In the genomic region with DNA sequence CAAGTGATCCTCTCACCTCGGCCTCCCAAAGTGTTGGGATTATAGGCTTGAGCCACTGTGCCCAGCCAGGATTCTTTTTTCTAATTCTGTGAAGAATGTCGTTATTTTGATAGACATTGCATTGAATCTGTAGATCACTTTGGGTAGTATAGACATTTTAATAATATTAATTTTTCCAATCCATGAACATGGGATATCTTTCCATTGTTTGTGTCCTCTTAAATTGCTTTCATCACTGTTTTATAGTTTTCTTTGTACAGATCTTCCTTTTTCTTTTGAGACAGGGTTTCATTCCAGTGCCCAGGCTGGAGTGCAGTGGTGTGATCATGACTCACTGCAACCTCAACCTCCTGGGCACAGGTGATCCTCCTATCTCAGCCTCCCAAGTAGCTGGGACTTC, we compare ENCODE assay signal across 8 cellular contexts. TPM values are rescaled to one million over a fixed set of nuclear protein-coding genes. Genes with fewer than 3 reads are reported as not detected.
"Had no signal": no experiment of that assay in that cellular context is flagged by ENCODE, and none has a peak within 500 bp of the region (broad histone marks: within the 10 kb centered on the region; RNA-seq: fewer than 3 reads in every experiment).

No MANE protein-coding gene starts in this region.

- H3K27me3 Mint-ChIP-seq: IgD-negative memory B cell had no signal

- H3K27ac Mint-ChIP-seq: IgD-negative memory B cell had no signal

- ATAC-seq: HepG2, K562 had no signal

- DNase-seq: IMR-90, KBM-7, KG1 had no signal

- H3K4me3 Mint-ChIP-seq: IgD-negative memory B cell had no signal

- H3K4me3 ChIP-seq: K562 had no signal

- H3K27ac ChIP-seq: HL-60, KMS-11 had no signal

RNA-seq across cellular contexts. Expression of a gene that starts 56.7 kb away (rescaled TPM):
- polyA plus RNA-seq: IgD-negative memory B cell had no signal
